In the genomic region with DNA sequence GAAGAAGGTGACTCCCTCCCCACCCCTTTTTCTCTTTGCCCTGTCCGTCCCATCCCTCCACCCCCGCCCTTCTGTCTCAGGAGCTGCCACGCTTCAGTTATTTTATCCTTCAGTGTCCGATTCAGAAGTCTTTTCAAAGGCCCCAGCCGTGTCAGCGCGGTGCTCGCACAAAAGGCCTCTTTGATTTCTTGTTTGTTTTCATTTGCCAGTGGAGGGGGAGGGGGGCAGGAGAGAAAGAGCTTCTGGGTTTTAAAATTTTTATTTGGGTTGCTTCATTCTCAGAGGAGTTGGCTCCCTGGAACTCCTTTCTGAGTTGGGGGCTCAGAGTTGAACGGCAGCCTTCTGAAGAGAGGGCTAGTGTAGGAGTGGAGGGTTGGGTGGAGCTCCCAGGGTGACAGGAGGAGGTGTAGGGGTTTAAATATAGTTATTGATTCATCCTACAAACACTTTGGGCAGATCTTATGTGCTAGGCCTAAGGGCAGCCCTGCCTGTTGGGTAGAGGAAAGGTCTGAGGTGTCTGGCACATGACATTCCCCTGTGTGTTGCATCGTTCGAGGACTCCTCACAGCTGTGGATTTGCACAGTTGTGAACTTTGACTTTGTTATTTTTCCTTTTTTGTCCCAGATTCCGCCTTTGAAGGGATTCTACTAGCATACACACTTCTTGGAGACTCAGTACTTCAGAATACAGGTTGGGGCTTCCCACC, we compare ENCODE assay signal across 1 cellular context.
A peak's percentile ranks its signal among the peaks of the same experiment; 100 is the strongest.
TF ChIP-seq lines count a peak whose summit lies in the region.

No MANE protein-coding gene starts in this region.

TF ChIP-seq in HEK293, 187 proteins besides CTCF, POLR2A, EP300 and RAD21 (continued from another document and continues in another):
- TF ChIP-seq, protein P1, sequence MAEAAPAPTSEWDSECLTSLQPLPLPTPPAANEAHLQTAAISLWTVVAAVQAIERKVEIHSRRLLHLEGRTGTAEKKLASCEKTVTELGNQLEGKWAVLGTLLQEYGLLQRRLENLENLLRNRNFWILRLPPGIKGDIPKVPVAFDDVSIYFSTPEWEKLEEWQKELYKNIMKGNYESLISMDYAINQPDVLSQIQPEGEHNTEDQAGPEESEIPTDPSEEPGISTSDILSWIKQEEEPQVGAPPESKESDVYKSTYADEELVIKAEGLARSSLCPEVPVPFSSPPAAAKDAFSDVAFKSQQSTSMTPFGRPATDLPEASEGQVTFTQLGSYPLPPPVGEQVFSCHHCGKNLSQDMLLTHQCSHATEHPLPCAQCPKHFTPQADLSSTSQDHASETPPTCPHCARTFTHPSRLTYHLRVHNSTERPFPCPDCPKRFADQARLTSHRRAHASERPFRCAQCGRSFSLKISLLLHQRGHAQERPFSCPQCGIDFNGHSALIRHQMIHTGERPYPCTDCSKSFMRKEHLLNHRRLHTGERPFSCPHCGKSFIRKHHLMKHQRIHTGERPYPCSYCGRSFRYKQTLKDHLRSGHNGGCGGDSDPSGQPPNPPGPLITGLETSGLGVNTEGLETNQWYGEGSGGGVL (tag by site-specific recombination; IDR thresholded peaks at IDR 0.05) = peak; percentile 71
- 0 out of 2 replicates have a peak, but pooled peaks have one; percentile 13 for TF ChIP-seq ZNF843 (tag by site-specific recombination; IDR thresholded peaks at IDR 0.05)
- no peak for TF ChIP-seq MEIS1 (CRISPR knock-in tag; IDR thresholded peaks at IDR 0.05; ENCODE audit: borderline replicate concordance)
- TF ChIP-seq SCRT2 (tag by site-specific recombination; IDR thresholded peaks at IDR 0.05) = no peak; the same call in 1 of the 2 replicates
- no peak; the same call in 1 of the 2 replicates for TF ChIP-seq TRIM28 (IDR thresholded peaks at IDR 0.05; ENCODE audit: borderline replicate concordance, low read length)
- TF ChIP-seq ZNF660 (tag by site-specific recombination; IDR thresholded peaks at IDR 0.05) = peak; percentile 68; the same call in 1 of the 2 replicates
- TF ChIP-seq, protein P2, sequence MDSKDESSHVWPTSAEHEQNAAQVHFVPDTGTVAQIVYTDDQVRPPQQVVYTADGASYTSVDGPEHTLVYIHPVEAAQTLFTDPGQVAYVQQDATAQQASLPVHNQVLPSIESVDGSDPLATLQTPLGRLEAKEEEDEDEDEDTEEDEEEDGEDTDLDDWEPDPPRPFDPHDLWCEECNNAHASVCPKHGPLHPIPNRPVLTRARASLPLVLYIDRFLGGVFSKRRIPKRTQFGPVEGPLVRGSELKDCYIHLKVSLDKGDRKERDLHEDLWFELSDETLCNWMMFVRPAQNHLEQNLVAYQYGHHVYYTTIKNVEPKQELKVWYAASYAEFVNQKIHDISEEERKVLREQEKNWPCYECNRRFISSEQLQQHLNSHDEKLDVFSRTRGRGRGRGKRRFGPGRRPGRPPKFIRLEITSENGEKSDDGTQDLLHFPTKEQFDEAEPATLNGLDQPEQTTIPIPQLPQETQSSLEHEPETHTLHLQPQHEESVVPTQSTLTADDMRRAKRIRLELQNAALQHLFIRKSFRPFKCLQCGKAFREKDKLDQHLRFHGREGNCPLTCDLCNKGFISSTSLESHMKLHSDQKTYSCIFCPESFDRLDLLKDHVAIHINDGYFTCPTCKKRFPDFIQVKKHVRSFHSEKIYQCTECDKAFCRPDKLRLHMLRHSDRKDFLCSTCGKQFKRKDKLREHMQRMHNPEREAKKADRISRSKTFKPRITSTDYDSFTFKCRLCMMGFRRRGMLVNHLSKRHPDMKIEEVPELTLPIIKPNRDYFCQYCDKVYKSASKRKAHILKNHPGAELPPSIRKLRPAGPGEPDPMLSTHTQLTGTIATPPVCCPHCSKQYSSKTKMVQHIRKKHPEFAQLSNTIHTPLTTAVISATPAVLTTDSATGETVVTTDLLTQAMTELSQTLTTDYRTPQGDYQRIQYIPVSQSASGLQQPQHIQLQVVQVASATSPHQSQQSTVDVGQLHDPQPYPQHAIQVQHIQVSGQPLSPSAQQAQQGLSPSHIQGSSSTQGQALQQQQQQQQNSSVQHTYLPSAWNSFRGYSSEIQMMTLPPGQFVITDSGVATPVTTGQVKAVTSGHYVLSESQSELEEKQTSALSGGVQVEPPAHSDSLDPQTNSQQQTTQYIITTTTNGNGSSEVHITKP (tag by site-specific recombination; IDR thresholded peaks at IDR 0.05) = peak; percentile 77; the same call in 1 of the 2 replicates
- no peak for TF ChIP-seq ZNF214 (tag by site-specific recombination; IDR thresholded peaks at IDR 0.05; ENCODE audit: borderline replicate concordance)
- TF ChIP-seq ZNF335 (tag by site-specific recombination; conservative IDR thresholded peaks at IDR 0.05) = peak; percentile 85
- TF ChIP-seq YY1 (tag by site-specific recombination; IDR thresholded peaks at IDR 0.05) = no peak
- TF ChIP-seq ZNF521 (tag by site-specific recombination; IDR thresholded peaks at IDR 0.05) = no peak
- no peak for TF ChIP-seq ZNF776 (tag by site-specific recombination; IDR thresholded peaks at IDR 0.05; ENCODE audit: borderline replicate concordance)
- TF ChIP-seq, protein P3, sequence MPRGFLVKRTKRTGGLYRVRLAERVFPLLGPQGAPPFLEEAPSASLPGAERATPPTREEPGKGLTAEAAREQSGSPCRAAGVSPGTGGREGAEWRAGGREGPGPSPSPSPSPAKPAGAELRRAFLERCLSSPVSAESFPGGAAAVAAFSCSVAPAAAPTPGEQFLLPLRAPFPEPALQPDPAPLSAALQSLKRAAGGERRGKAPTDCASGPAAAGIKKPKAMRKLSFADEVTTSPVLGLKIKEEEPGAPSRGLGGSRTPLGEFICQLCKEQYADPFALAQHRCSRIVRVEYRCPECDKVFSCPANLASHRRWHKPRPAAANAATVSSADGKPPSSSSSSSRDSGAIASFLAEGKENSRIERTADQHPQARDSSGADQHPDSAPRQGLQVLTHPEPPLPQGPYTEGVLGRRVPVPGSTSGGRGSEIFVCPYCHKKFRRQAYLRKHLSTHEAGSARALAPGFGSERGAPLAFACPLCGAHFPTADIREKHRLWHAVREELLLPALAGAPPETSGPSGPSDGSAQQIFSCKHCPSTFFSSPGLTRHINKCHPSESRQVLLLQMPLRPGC (tag by site-specific recombination; IDR thresholded peaks at IDR 0.05) = no peak
- no peak for TF ChIP-seq ZNF23 (tag by site-specific recombination; IDR thresholded peaks at IDR 0.05; ENCODE audit: borderline replicate concordance)
- no peak for TF ChIP-seq ZFP3 (tag by site-specific recombination; IDR thresholded peaks at IDR 0.05; ENCODE audit: low read depth)
- TF ChIP-seq, protein P4, sequence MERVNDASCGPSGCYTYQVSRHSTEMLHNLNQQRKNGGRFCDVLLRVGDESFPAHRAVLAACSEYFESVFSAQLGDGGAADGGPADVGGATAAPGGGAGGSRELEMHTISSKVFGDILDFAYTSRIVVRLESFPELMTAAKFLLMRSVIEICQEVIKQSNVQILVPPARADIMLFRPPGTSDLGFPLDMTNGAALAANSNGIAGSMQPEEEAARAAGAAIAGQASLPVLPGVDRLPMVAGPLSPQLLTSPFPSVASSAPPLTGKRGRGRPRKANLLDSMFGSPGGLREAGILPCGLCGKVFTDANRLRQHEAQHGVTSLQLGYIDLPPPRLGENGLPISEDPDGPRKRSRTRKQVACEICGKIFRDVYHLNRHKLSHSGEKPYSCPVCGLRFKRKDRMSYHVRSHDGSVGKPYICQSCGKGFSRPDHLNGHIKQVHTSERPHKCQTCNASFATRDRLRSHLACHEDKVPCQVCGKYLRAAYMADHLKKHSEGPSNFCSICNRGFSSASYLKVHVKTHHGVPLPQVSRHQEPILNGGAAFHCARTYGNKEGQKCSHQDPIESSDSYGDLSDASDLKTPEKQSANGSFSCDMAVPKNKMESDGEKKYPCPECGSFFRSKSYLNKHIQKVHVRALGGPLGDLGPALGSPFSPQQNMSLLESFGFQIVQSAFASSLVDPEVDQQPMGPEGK (tag by site-specific recombination; IDR thresholded peaks at IDR 0.05) = peak; percentile 67; the same call in 1 of the 2 replicates
- TF ChIP-seq, protein P5, sequence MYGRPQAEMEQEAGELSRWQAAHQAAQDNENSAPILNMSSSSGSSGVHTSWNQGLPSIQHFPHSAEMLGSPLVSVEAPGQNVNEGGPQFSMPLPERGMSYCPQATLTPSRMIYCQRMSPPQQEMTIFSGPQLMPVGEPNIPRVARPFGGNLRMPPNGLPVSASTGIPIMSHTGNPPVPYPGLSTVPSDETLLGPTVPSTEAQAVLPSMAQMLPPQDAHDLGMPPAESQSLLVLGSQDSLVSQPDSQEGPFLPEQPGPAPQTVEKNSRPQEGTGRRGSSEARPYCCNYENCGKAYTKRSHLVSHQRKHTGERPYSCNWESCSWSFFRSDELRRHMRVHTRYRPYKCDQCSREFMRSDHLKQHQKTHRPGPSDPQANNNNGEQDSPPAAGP (tag by site-specific recombination; IDR thresholded peaks at IDR 0.05) = peak; percentile 49
- no peak for TF ChIP-seq ZNF561 (tag by site-specific recombination; IDR thresholded peaks at IDR 0.05; ENCODE audit: borderline replicate concordance)
- peak; percentile 52; the same call in 1 of the 2 replicates for TF ChIP-seq EGR2 (tag by site-specific recombination; IDR thresholded peaks at IDR 0.05; ENCODE audit: low read depth)
- peak; percentile 58; the same call in 1 of the 2 replicates for TF ChIP-seq KLF16 (tag by site-specific recombination; IDR thresholded peaks at IDR 0.05)
- TF ChIP-seq IKZF3 (tag by site-specific recombination; IDR thresholded peaks at IDR 0.05) = no peak
- TF ChIP-seq TCF7L2 (IDR thresholded peaks at IDR 0.05; ENCODE audit: borderline replicate concordance, low read depth, low read length) = peak; percentile 85
- TF ChIP-seq ZNF544 (tag by site-specific recombination; IDR thresholded peaks at IDR 0.05) = no peak
- TF ChIP-seq ZNF677 (tag by site-specific recombination; IDR thresholded peaks at IDR 0.05) = no peak
- TF ChIP-seq ZNF473 (tag by site-specific recombination; IDR thresholded peaks at IDR 0.05) = no peak
- TF ChIP-seq, protein P6, sequence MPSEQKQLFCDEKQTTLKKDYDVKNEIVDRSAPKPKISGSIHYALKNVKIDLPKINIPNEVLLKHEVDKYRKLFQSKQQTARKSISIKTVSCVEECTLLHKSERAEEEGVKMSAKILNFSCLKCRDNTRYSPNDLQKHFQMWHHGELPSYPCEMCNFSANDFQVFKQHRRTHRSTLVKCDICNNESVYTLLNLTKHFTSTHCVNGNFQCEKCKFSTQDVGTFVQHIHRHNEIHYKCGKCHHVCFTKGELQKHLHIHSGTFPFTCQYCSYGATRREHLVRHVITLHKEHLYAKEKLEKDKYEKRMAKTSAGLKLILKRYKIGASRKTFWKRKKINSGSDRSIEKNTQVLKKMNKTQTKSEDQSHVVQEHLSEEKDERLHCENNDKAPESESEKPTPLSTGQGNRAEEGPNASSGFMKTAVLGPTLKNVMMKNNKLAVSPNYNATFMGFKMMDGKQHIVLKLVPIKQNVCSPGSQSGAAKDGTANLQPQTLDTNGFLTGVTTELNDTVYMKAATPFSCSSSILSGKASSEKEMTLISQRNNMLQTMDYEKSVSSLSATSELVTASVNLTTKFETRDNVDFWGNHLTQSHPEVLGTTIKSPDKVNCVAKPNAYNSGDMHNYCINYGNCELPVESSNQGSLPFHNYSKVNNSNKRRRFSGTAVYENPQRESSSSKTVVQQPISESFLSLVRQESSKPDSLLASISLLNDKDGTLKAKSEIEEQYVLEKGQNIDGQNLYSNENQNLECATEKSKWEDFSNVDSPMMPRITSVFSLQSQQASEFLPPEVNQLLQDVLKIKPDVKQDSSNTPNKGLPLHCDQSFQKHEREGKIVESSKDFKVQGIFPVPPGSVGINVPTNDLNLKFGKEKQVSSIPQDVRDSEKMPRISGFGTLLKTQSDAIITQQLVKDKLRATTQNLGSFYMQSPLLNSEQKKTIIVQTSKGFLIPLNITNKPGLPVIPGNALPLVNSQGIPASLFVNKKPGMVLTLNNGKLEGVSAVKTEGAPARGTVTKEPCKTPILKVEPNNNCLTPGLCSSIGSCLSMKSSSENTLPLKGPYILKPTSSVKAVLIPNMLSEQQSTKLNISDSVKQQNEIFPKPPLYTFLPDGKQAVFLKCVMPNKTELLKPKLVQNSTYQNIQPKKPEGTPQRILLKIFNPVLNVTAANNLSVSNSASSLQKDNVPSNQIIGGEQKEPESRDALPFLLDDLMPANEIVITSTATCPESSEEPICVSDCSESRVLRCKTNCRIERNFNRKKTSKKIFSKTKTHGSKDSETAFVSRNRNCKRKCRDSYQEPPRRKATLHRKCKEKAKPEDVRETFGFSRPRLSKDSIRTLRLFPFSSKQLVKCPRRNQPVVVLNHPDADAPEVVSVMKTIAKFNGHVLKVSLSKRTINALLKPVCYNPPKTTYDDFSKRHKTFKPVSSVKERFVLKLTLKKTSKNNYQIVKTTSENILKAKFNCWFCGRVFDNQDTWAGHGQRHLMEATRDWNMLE (tag by site-specific recombination; conservative IDR thresholded peaks at IDR 0.05; ENCODE audit: low read depth) = peak; percentile 31; the same call in 1 of the 2 replicates
- no peak for TF ChIP-seq ZNF274 (IDR thresholded peaks at IDR 0.05; ENCODE audit: low read length)
- TF ChIP-seq ZNF274 (tag by site-specific recombination; IDR thresholded peaks at IDR 0.05; ENCODE audit: borderline replicate concordance) = no peak
- peak; percentile 36; the same call in 1 of the 2 replicates for TF ChIP-seq ZBTB8A (tag by site-specific recombination; IDR thresholded peaks at IDR 0.05)
- no peak for TF ChIP-seq ZNF623 (tag by site-specific recombination; IDR thresholded peaks at IDR 0.05)
- 0 out of 2 replicates have a peak, but pooled peaks have one; percentile 15 for TF ChIP-seq ZNF629 (tag by site-specific recombination; IDR thresholded peaks at IDR 0.05)
- no peak for TF ChIP-seq ZNF184 (tag by site-specific recombination; IDR thresholded peaks at IDR 0.05)
- no peak for TF ChIP-seq ZNF792 (tag by site-specific recombination; IDR thresholded peaks at IDR 0.05)
- no peak for TF ChIP-seq ZNF140 (tag by site-specific recombination; IDR thresholded peaks at IDR 0.05)
- no peak for TF ChIP-seq ZNF16 (tag by site-specific recombination; IDR thresholded peaks at IDR 0.05; ENCODE audit: low read depth)
- no peak for TF ChIP-seq ZSCAN23 (tag by site-specific recombination; IDR thresholded peaks at IDR 0.05)
- peak; percentile 78 for TF ChIP-seq FEZF1 (tag by site-specific recombination; IDR thresholded peaks at IDR 0.05)
- TF ChIP-seq, protein P7, sequence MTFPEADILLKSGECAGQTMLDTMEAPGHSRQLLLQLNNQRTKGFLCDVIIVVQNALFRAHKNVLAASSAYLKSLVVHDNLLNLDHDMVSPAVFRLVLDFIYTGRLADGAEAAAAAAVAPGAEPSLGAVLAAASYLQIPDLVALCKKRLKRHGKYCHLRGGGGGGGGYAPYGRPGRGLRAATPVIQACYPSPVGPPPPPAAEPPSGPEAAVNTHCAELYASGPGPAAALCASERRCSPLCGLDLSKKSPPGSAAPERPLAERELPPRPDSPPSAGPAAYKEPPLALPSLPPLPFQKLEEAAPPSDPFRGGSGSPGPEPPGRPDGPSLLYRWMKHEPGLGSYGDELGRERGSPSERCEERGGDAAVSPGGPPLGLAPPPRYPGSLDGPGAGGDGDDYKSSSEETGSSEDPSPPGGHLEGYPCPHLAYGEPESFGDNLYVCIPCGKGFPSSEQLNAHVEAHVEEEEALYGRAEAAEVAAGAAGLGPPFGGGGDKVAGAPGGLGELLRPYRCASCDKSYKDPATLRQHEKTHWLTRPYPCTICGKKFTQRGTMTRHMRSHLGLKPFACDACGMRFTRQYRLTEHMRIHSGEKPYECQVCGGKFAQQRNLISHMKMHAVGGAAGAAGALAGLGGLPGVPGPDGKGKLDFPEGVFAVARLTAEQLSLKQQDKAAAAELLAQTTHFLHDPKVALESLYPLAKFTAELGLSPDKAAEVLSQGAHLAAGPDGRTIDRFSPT (tag by site-specific recombination; IDR thresholded peaks at IDR 0.05) = no peak
- TF ChIP-seq ZNF132 (tag by site-specific recombination; IDR thresholded peaks at IDR 0.05; ENCODE audit: borderline replicate concordance) = no peak
